ENCODE assay signal across 12 cellular contexts in the genomic region with DNA sequence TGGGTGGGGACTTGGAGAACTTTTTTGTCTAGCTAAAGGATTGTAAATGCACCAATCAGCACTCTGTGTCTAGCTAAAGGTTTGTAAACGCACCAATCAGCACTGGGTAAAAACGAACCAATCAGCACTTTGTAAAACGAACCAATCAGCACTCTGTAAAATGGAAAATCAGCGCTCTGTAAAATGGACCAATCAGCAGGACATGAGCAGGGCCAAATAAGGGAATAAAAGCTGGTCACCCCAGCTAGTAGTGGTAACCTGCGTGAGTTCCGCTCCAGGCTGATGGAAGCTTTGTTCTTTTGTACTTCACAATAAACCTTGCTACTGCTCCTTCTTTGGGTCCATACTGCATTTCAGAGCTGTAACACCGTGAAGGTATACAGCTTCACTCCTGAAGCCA. TPM values are rescaled to one million over a fixed set of nuclear protein-coding genes. Genes with fewer than 3 reads are reported as not detected.
DNase-seq lines count a peak whose midpoint lies in the region; TF ChIP-seq lines count a peak whose summit lies in the region.
"Had no signal": no experiment of that assay in that cellular context is flagged by ENCODE, and none has a peak within 500 bp of the region (broad histone marks: within the 10 kb centered on the region; RNA-seq: fewer than 3 reads in every experiment).

No MANE protein-coding gene starts in this region.

- no peaks in the 10 kb centered on the region for H3K27me3 Mint-ChIP-seq in Calu3 (ENCODE audit: unreplicated experiment)
- no peaks in the 10 kb centered on the region for H3K27me3 Mint-ChIP-seq in T-helper 2 cell treated with Interferon-gamma antibody and Interleukin-4, amounts not matched to agents 5 μg/mL and 100 μg/mL, for 36 hours (ENCODE audit: low read depth)
- H3K27me3 Mint-ChIP-seq: naive B cell had no signal

- H3K9me3 Mint-ChIP-seq in Calu3 (ENCODE audit: low read depth, unreplicated experiment), result peaks cover 4% of the 10 kb centered on the region
- H3K9me3 Mint-ChIP-seq in T-helper 2 cell treated with Interferon-gamma antibody and Interleukin-4, amounts not matched to agents 5 μg/mL and 100 μg/mL, for 36 hours, result peaks cover under 1% of the 10 kb centered on the region

- H3K4me3 ChIP-seq in endocrine pancreas (ENCODE audit: control insufficient read depth, insufficient read depth, low read length), result peak overlapping the region; percentile 44
- H3K4me3 ChIP-seq in osteoblast (ENCODE audit: insufficient read depth, low read length), result no peak overlapping the region

- no peak overlapping the region for H3K27ac Mint-ChIP-seq in Calu3 (ENCODE audit: unreplicated experiment)
- H3K27ac Mint-ChIP-seq in T-helper 2 cell treated with Interferon-gamma antibody and Interleukin-4, amounts not matched to agents 5 μg/mL and 100 μg/mL, for 36 hours, result no peak overlapping the region

- H3K9me3 ChIP-seq in endocrine pancreas (ENCODE audit: control insufficient read depth, low read length) (no peaks in the 10 kb centered on the region), osteoblast (ENCODE audit: low read depth, low read length) (no peaks in the 10 kb centered on the region)

- peak overlapping the region; percentile 81 for H3K4me2 ChIP-seq in osteoblast (ENCODE audit: insufficient read depth, low read length)

- no peak overlapping the region for H3K9ac ChIP-seq in endocrine pancreas (ENCODE audit: control insufficient read depth, insufficient read depth, low read length)

- CTCF ChIA-PET in Calu3 (lab: Charles Lee), result no interaction called here

- peaks cover 26% of the 10 kb centered on the region for H3K36me3 Mint-ChIP-seq in Calu3 (ENCODE audit: insufficient read depth, unreplicated experiment)
- peaks cover 21% of the 10 kb centered on the region for H3K36me3 Mint-ChIP-seq in T-helper 2 cell treated with Interferon-gamma antibody and Interleukin-4, amounts not matched to agents 5 μg/mL and 100 μg/mL, for 36 hours (ENCODE audit: low read depth)

- TF ChIP-seq CTCF in Calu3 (IDR thresholded peaks at IDR 0.05; ENCODE audit: unreplicated experiment), result no peak
- no peak for TF ChIP-seq CTCF in osteoblast (IDR thresholded peaks at IDR 0.05; ENCODE audit: extremely low read depth, low read depth, low read length)

- H3K79me2 ChIP-seq in osteoblast (ENCODE audit: insufficient read depth, low read length), result peaks cover 19% of the 10 kb centered on the region

- H4K20me1 ChIP-seq in osteoblast (ENCODE audit: insufficient read depth, low read length), result no peaks in the 10 kb centered on the region

- peak overlapping the region; percentile 86 for H3K4me3 Mint-ChIP-seq in Calu3 (ENCODE audit: low read depth, unreplicated experiment)
- peak overlapping the region; percentile 93 for H3K4me3 Mint-ChIP-seq in T-helper 2 cell treated with Interferon-gamma antibody and Interleukin-4, amounts not matched to agents 5 μg/mL and 100 μg/mL, for 36 hours

- DNase-seq in Calu3, result no peak
- DNase-seq in T-helper 2 cell treated with Interferon-gamma antibody and Interleukin-4, amounts not matched to agents 5 μg/mL and 100 μg/mL, for 36 hours (ENCODE audit: low spot score), result no peak
- DNase-seq in osteoblast (ENCODE audit: insufficient read length, low spot score, missing footprints), result peak; percentile 23
- DNase-seq in SIG-M5 (lab: John Stamatoyannopoulos, UW), result no peak
- no peak for DNase-seq in NCI-H1930 (lab: John Stamatoyannopoulos, UW)
- DNase-seq in glomerular visceral epithelial cell (ENCODE audit: extremely low spot score), result no peak
- DNase-seq in NAMALWA (ENCODE audit: low spot score), result no peak
- DNase-seq: effector CD8-positive, alpha-beta T cell; naive B cell; NCI-H1092 had no signal

- intact Hi-C loops in Calu3 (cut with micrococcal nuclease; ENCODE audit: unreplicated experiment), result no loop called here

- BruUV-seq in Calu3 (replicated peaks; lab: Mats Ljungman, UMichigan), result no TSS peak

- H3K4me1 Mint-ChIP-seq in Calu3 (ENCODE audit: low read depth, unreplicated experiment), result peaks cover 12% of the 10 kb centered on the region
- H3K4me1 Mint-ChIP-seq in T-helper 2 cell treated with Interferon-gamma antibody and Interleukin-4, amounts not matched to agents 5 μg/mL and 100 μg/mL, for 36 hours (ENCODE audit: low read depth), result peaks cover 26% of the 10 kb centered on the region

- H3K27me3 ChIP-seq in endocrine pancreas (ENCODE audit: control insufficient read depth, insufficient read depth, low read length), result no peaks in the 10 kb centered on the region
- H3K27me3 ChIP-seq in osteoblast (ENCODE audit: insufficient read depth, low read length), result no peaks in the 10 kb centered on the region

- peaks cover 7% of the 10 kb centered on the region for H3K4me1 ChIP-seq in endocrine pancreas (ENCODE audit: control insufficient read depth, insufficient read depth, low read length)
- peaks cover 17% of the 10 kb centered on the region for H3K4me1 ChIP-seq in osteoblast (ENCODE audit: insufficient read depth, low read length)

- no peak overlapping the region for H2AFZ ChIP-seq in osteoblast (ENCODE audit: low read length)

- H3K27ac ChIP-seq in osteoblast (ENCODE audit: low read depth, low read length), result no peak overlapping the region

- H3K36me3 ChIP-seq in endocrine pancreas (ENCODE audit: control insufficient read depth, insufficient read depth, low read length) (no peaks in the 10 kb centered on the region), osteoblast (ENCODE audit: insufficient read depth, low read length) (no peaks in the 10 kb centered on the region)

RNA-seq across cellular contexts. Expression of gene ACOT2, which starts 1.6 kb away (rescaled TPM):
- 18.5 and 21.9 TPM in 2 replicates for total RNA-seq in Calu3 (2022)
- total RNA-seq in osteoblast, result 57.5 and 58.3 TPM in 2 replicates

RNA-seq across cellular contexts. Expression of gene HEATR4, which starts 8.6 kb away (rescaled TPM):
- total RNA-seq in Calu3 (2022) (0.10 TPM in 1 of 2 replicates, not detected in the other), osteoblast (under 0.01 and 0.29 TPM in 2 replicates)

RNA-seq across cellular contexts. Expression of gene ACOT4, which starts 24.3 kb away (rescaled TPM):
- total RNA-seq in Calu3 (2022) (1.1 and 1.6 TPM in 2 replicates), osteoblast (1.8 and 2.5 TPM in 2 replicates)

RNA-seq across cellular contexts. Expression of gene ACOT1, which starts 30.4 kb away (rescaled TPM):
- total RNA-seq in Calu3 (2022), result 3.6 and 4.5 TPM in 2 replicates
- 1.4 and 58.0 TPM in 2 replicates for total RNA-seq in osteoblast

RNA-seq across cellular contexts. Expression of gene ACOT6, which starts 45.0 kb away (rescaled TPM):
- total RNA-seq in Calu3 (2022) (not detected in 2 replicates), osteoblast (not detected in 2 replicates)
- total RNA-seq: subcutaneous adipose tissue had no signal
